ENCODE assay signal across 29 cellular contexts in the genomic region with DNA sequence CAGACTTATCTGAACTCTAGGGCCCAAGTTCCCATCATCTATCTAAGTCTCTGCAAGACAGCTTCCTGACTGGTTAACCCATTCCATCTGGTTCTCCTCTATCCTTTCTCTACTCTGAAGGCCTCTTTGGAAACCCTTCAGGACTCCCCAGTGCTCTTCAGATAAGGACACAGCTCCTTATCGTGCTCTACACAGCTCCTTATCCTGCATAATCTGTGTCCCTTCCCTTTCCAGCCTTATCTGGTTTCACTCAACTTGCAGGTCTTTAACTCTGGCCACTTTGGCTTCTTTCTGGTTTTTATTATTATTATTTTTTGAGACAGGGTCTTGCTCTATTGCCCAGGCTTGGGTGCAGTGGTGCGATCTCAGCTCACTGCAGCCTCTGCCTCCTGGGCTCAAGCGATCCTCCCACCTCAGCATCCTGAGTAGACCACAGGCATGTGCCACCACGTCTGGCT. TPM values are rescaled to one million over a fixed set of nuclear protein-coding genes. Genes with fewer than 3 reads are reported as not detected.
A peak's percentile ranks its signal among the peaks of the same experiment; 100 is the strongest.
DNase-seq lines count a peak whose midpoint lies in the region; ATAC-seq, FAIRE-seq and TF ChIP-seq lines count a peak whose summit lies in the region.
"Had no signal": no experiment of that assay in that cellular context is flagged by ENCODE, and none has a peak within 500 bp of the region (broad histone marks: within the 10 kb centered on the region; RNA-seq: fewer than 3 reads in every experiment).

No MANE protein-coding gene starts in this region.

- H3K79me2 ChIP-seq in K562 (ENCODE audit: control insufficient read depth, insufficient read depth, low read length), result peaks cover 6% of the 10 kb centered on the region; the same call in 1 of the 3 replicates

- no peaks in the 10 kb centered on the region for H4K20me1 ChIP-seq in K562 (replicated peaks; ENCODE audit: control insufficient read depth, insufficient read depth, low read length)

- DNase-seq in CMK (ENCODE audit: low read depth), result peak; percentile 96
- peak; percentile 39 for DNase-seq in OCI-M1 (lab: John Stamatoyannopoulos, UW)
- DNase-seq in K562 (ENCODE audit: extremely low read depth in 1 of 4, low spot score in 3 of 4), result peak; percentile 75 to 88 (median 78)
- DNase-seq in pancreas, result no peak
- no peak for DNase-seq in OCI-M2 (lab: John Stamatoyannopoulos, UW; ENCODE audit: unreplicated experiment)
- DNase-seq in activated naive CD8-positive, alpha-beta T cell treated with anti-CD3 and anti-CD28 coated beads, Interleukin-2, amount 50 U/mL, for 24 hours, result no peak
- DNase-seq: AML-193; CD8-positive, alpha-beta T cell; GF-D8; HCEC 1CT; Karpas-422; MV-4-11; NCI-H1105; NCI-H1436 treated with DMSO at 0.1 percent for 48 hours; NCI-H1930; NCI-H2107; NCI-H524 treated with DMSO at 0.1 percent for 48 hours; NCI-H774; Right ventricle myocardium superior; RPMI8226 had no signal

- H3K27ac ChIP-seq in K562 (ENCODE audit: extremely low read depth, low read depth, low read length), result 0 out of 3 replicates have a peak overlapping the region, but pooled peaks have one; percentile 2
- peak overlapping the region; percentile 81 for H3K27ac ChIP-seq in skeletal muscle tissue (ENCODE audit: low read depth, low read length)
- no peak overlapping the region for H3K27ac ChIP-seq in pancreas
- H3K27ac ChIP-seq: C4-2B, SJSA1 had no signal

- no peak overlapping the region for H3K4me3 Mint-ChIP-seq in activated naive CD8-positive, alpha-beta T cell treated with anti-CD3 and anti-CD28 coated beads, Interleukin-2, amount 50 U/mL, for 24 hours
- H3K4me3 Mint-ChIP-seq: CD8-positive, alpha-beta T cell had no signal

- TF ChIP-seq EP300 in K562 (IDR thresholded peaks at IDR 0.05; ENCODE audit: low read length), result peak; percentile 97

- H3K9me3 ChIP-seq in K562 (replicated peaks; ENCODE audit: control insufficient read depth, insufficient read depth, low read depth, low read length) (no peaks in the 10 kb centered on the region), skeletal muscle tissue (ENCODE audit: control insufficient read depth in 3 of 3, low read length in 3 of 3) (no peaks in the 10 kb centered on the region), pancreas (no peaks in the 10 kb centered on the region)
- H3K9me3 ChIP-seq: SJSA1 had no signal

- peak; percentile 82 for ATAC-seq in K562
- no peak for ATAC-seq in HG03565 (IDR thresholded peaks at IDR 0.05; ENCODE audit: unreplicated experiment)
- no peak for ATAC-seq in pancreas
- no peak for ATAC-seq in activated naive CD8-positive, alpha-beta T cell treated with anti-CD3 and anti-CD28 coated beads, Interleukin-2, amount 50 U/mL, for 24 hours
- ATAC-seq: CD8-positive, alpha-beta T cell had no signal

- peak overlapping the region; percentile 28; the same call in 1 of the 2 replicates for H3K4me2 ChIP-seq in K562 (ENCODE audit: insufficient read depth, low read length)

- H3K4me1 ChIP-seq in K562 (replicated peaks in 1 of 2; ENCODE audit: control insufficient read depth in 2 of 2, insufficient read depth in 2 of 2, low read length in 2 of 2) (peaks cover 6 to 43% of the 10 kb centered on the region in 2 experiments; a peak in 4 of 5 replicates), skeletal muscle tissue (ENCODE audit: control insufficient read depth in 3 of 3, insufficient read depth in 3 of 3, low read length in 3 of 3) (peaks cover 29 to 64% (median 47%) of the 10 kb centered on the region in 3 donors), pancreas (no peaks in the 10 kb centered on the region)
- H3K4me1 ChIP-seq: SJSA1 had no signal

- H3K27me3 Mint-ChIP-seq in activated naive CD8-positive, alpha-beta T cell treated with anti-CD3 and anti-CD28 coated beads, Interleukin-2, amount 50 U/mL, for 24 hours, result no peaks in the 10 kb centered on the region

- H3K4me3 ChIP-seq in K562 (no peak overlapping the region), skeletal muscle tissue (ENCODE audit: low read length in 3 of 3) (no peak overlapping the region), pancreas (no peak overlapping the region)
- H3K4me3 ChIP-seq: SJSA1 had no signal

- H3K4me1 Mint-ChIP-seq in activated naive CD8-positive, alpha-beta T cell treated with anti-CD3 and anti-CD28 coated beads, Interleukin-2, amount 50 U/mL, for 24 hours, result peaks cover 35% of the 10 kb centered on the region

- CTCF ChIA-PET in K562 (lab: Yijun Ruan, JAX; ENCODE audit: low intra/inter-chr PET ratio), result no interaction called here

- no peaks in the 10 kb centered on the region; the same call in 2 of the 3 replicates for H3K36me3 ChIP-seq in K562 (ENCODE audit: control insufficient read depth, insufficient read depth, low read length)
- no peaks in the 10 kb centered on the region for H3K36me3 ChIP-seq in skeletal muscle tissue (ENCODE audit: control insufficient read depth in 3 of 3, insufficient read depth in 3 of 3, low read length in 3 of 3)
- H3K36me3 ChIP-seq in pancreas, result no peaks in the 10 kb centered on the region
- H3K36me3 ChIP-seq: SJSA1 had no signal

- peaks cover 20% of the 10 kb centered on the region for H3K36me3 Mint-ChIP-seq in activated naive CD8-positive, alpha-beta T cell treated with anti-CD3 and anti-CD28 coated beads, Interleukin-2, amount 50 U/mL, for 24 hours (ENCODE audit: low read depth)

- TF ChIP-seq CTCF in K562 (IDR thresholded peaks at IDR 0.05 in 2 of 3, conservative IDR thresholded peaks at IDR 0.05 in 1 of 3; ENCODE audit: insufficient read depth in 2 of 3, low read depth in 1 of 3, low read length in 3 of 3) (no peak), pancreas (IDR thresholded peaks at IDR 0.05) (no peak)

- TF ChIP-seq POLR2A in K562 (conservative IDR thresholded peaks at IDR 0.05), result no peak

- no TSS peak for BruUV-seq in K562 (replicated peaks; lab: Mats Ljungman, UMichigan)

- H3K9ac ChIP-seq in K562 (ENCODE audit: insufficient read depth in 1 of 2, low read depth in 2 of 2, low read length in 2 of 2), result no peak overlapping the region
- H3K9ac ChIP-seq in skeletal muscle tissue (ENCODE audit: low read depth in 1 of 3, low read length in 3 of 3), result no peak overlapping the region

- intact Hi-C loops in K562 (cut with micrococcal nuclease), result loop anchor here (5.0 kb wide), 1 partner anchor 47 kb away; no protein-coding TSS in a partner anchor
- intact Hi-C loops in pancreas (cut with DNase I), result no loop called here

- no peaks in the 10 kb centered on the region for H3K9me3 Mint-ChIP-seq in activated naive CD8-positive, alpha-beta T cell treated with anti-CD3 and anti-CD28 coated beads, Interleukin-2, amount 50 U/mL, for 24 hours
- H3K9me3 Mint-ChIP-seq: CD8-positive, alpha-beta T cell had no signal

- peak; percentile 15 to 27; a peak in 3 of 4 replicates for TF ChIP-seq RAD21 in K562 (CRISPR knock-in tag; conservative IDR thresholded peaks at IDR 0.05 in 1 of 2, IDR thresholded peaks at IDR 0.05 in 1 of 2)

- POLR2A ChIA-PET in K562 (lab: Yijun Ruan, JAX), result interaction anchor here (2.0 to 6.1 kb wide), 2 partner anchors 8 to 9 kb away, joined by 12 to 37 read pairs; a partner anchor contains a TSS

- no peaks in the 10 kb centered on the region for H3K27me3 ChIP-seq in K562 (ENCODE audit: control insufficient read depth in 2 of 2, insufficient read depth in 2 of 2, low read length in 2 of 2)
- no peaks in the 10 kb centered on the region for H3K27me3 ChIP-seq in skeletal muscle tissue (ENCODE audit: control insufficient read depth in 3 of 3, insufficient read depth in 3 of 3, low read length in 3 of 3)
- H3K27me3 ChIP-seq in pancreas, result no peaks in the 10 kb centered on the region
- H3K27me3 ChIP-seq: SJSA1 had no signal

- WGBS in K562 (ENCODE audit: insufficient coverage, low coverage, missing lambda C conversion rate), result 13% methylated on average over 4 of the region's 4 CpGs
- WGBS in pancreas, 2 donors, result 90 to 98% methylated on average over 4 of the region's 4 CpGs

- no peak overlapping the region for H2AFZ ChIP-seq in K562 (ENCODE audit: low read depth, low read length)

- FAIRE-seq in K562 (lab: Jason Lieb, UNC) (peak; percentile 98), pancreas (lab: Jason Lieb, UNC) (no peak)
- FAIRE-seq: A204.1, GM12891, H1 had no signal

- H3K9me1 ChIP-seq in K562 (ENCODE audit: control insufficient read depth, insufficient read depth, low read length), result no peaks in the 10 kb centered on the region

- in situ Hi-C loops in K562 (cut with MboI), result no loop called here

- no peak overlapping the region for H3K27ac Mint-ChIP-seq in activated naive CD8-positive, alpha-beta T cell treated with anti-CD3 and anti-CD28 coated beads, Interleukin-2, amount 50 U/mL, for 24 hours
- H3K27ac Mint-ChIP-seq: CD8-positive, alpha-beta T cell had no signal

RNA-seq across cellular contexts. Expression of a gene that starts 10.6 kb away (rescaled TPM):
- total RNA-seq in K562 (2011; cell fraction: chromatin; rRNA removed; ENCODE audit: low replicate concordance), result 11.0 and 14.5 TPM in 2 replicates
- total RNA-seq in K562 (2011; cell fraction: nucleolus; rRNA removed), result 14.3 and 16.5 TPM in 2 replicates
- total RNA-seq in K562 (2011; cell fraction: nucleoplasm; rRNA removed), result 18.3 and 21.3 TPM in 2 replicates
- total RNA-seq in K562 (2014; rRNA removed) (9.8 and 10.3 TPM in 2 replicates), K562 (2014; rRNA removed; fragmentation: Illumina TruSeq; extraction: Trizol) (11.8 and 12.2 TPM in 2 replicates), K562 (2015; rRNA removed; fragmentation: Illumina TruSeq; extraction: Trizol) (8.3 and 8.4 TPM in 2 replicates), K562 (2021) (9.7 and 10.5 TPM in 2 replicates), skeletal muscle tissue (99.2 TPM), pancreas (1 to 10 TPM; 3.3 to 8.9 (median 5.1) TPM)
- polyA plus RNA-seq in K562 (2011; rRNA removed) (9.4 and 10.3 TPM in 2 replicates), K562 (2014; fragmentation: Illumina TruSeq; extraction: Trizol) (8.1 and 9.3 TPM in 2 replicates), K562 (2014; fragmentation: Nextera tagmentation; extraction: Ambion mirVana) (1 to 10 TPM; 4.2 to 4.4 TPM), K562 (2014; rRNA removed) (5.1 and 5.2 TPM in 2 replicates), pancreas (1 to 10 TPM; 2.0 to 5.8 TPM)
- polyA plus RNA-seq in K562 (2011; cell fraction: cytosol; rRNA removed), result 5.9 and 8.7 TPM in 2 replicates
- polyA plus RNA-seq in K562 (2011; cell fraction: nucleus; rRNA removed), result 5.8 and 9.7 TPM in 2 replicates
- polyA plus RNA-seq in K562 (2012), result 7.6 and 8.2 TPM in 2 replicates
- polyA minus RNA-seq in K562 (2011; rRNA and poly(A)+ RNA removed), result 16.0 and 20.7 TPM in 2 replicates
- polyA minus RNA-seq in K562 (2011; cell fraction: cytosol; rRNA and poly(A)+ RNA removed), result 8.1 and 8.5 TPM in 2 replicates
- polyA minus RNA-seq in K562 (2011; cell fraction: nucleus; rRNA and poly(A)+ RNA removed), result 6.1 and 14.1 TPM in 2 replicates

RNA-seq across cellular contexts. Expression of a gene that starts 33.5 kb away (rescaled TPM):
- total RNA-seq in K562 (2011; cell fraction: chromatin; rRNA removed; ENCODE audit: low replicate concordance), result 18.0 and 21.3 TPM in 2 replicates
- 14.9 and 15.5 TPM in 2 replicates for total RNA-seq in K562 (2011; cell fraction: nucleolus; rRNA removed)
- total RNA-seq in K562 (2011; cell fraction: nucleoplasm; rRNA removed), result 18.6 and 27.9 TPM in 2 replicates
- total RNA-seq in K562 (2014; rRNA removed), result 15.1 and 18.0 TPM in 2 replicates
- total RNA-seq in K562 (2014; rRNA removed; fragmentation: Illumina TruSeq; extraction: Trizol), result 27.9 and 32.6 TPM in 2 replicates
- 22.2 and 24.9 TPM in 2 replicates for total RNA-seq in K562 (2015; rRNA removed; fragmentation: Illumina TruSeq; extraction: Trizol)
- total RNA-seq in K562 (2021), result 43.9 and 44.4 TPM in 2 replicates
- polyA plus RNA-seq in K562 (2011; rRNA removed), result 50.4 and 53.4 TPM in 2 replicates
- polyA plus RNA-seq in K562 (2011; cell fraction: cytosol; rRNA removed), result 42.0 and 46.4 TPM in 2 replicates
- polyA plus RNA-seq in K562 (2011; cell fraction: nucleus; rRNA removed), result 19.6 and 35.2 TPM in 2 replicates
- 34.9 and 41.9 TPM in 2 replicates for polyA plus RNA-seq in K562 (2012)
- 41.1 and 42.8 TPM in 2 replicates for polyA plus RNA-seq in K562 (2014; fragmentation: Illumina TruSeq; extraction: Trizol)
- polyA plus RNA-seq in K562 (2014; fragmentation: Nextera tagmentation; extraction: Ambion mirVana), result 10 to 100 TPM; 23.5 to 24.1 TPM
- polyA plus RNA-seq in K562 (2014; rRNA removed), result 37.1 and 42.8 TPM in 2 replicates
- 27.0 and 28.4 TPM in 2 replicates for polyA minus RNA-seq in K562 (2011; rRNA and poly(A)+ RNA removed)
- 8.5 and 21.3 TPM in 2 replicates for polyA minus RNA-seq in K562 (2011; cell fraction: cytosol; rRNA and poly(A)+ RNA removed)
- 8.3 and 14.8 TPM in 2 replicates for polyA minus RNA-seq in K562 (2011; cell fraction: nucleus; rRNA and poly(A)+ RNA removed)
- total RNA-seq in skeletal muscle tissue, result 11.5 TPM
- total RNA-seq in pancreas, result 10 to 100 TPM; 17.3 to 30.3 (median 25.0) TPM
- 10 to 100 TPM; 28.5 to 35.9 TPM for polyA plus RNA-seq in pancreas

RNA-seq across cellular contexts. Expression of a gene that starts 51.0 kb away (rescaled TPM):
- not detected in 2 replicates for total RNA-seq in K562 (2011; cell fraction: chromatin; rRNA removed; ENCODE audit: low replicate concordance)
- total RNA-seq in K562 (2011; cell fraction: nucleolus; rRNA removed), result not detected in 2 replicates
- not detected in 2 replicates for total RNA-seq in K562 (2011; cell fraction: nucleoplasm; rRNA removed)
- total RNA-seq in K562 (2014; rRNA removed) (not detected in 2 replicates), K562 (2014; rRNA removed; fragmentation: Illumina TruSeq; extraction: Trizol) (not detected in 2 replicates), K562 (2015; rRNA removed; fragmentation: Illumina TruSeq; extraction: Trizol) (not detected in 2 replicates), K562 (2021) (not detected in 2 replicates), skeletal muscle tissue (not detected), pancreas (not detected)
- polyA plus RNA-seq in K562 (2011; rRNA removed) (not detected in 2 replicates), K562 (2014; fragmentation: Illumina TruSeq; extraction: Trizol) (not detected in 2 replicates), K562 (2014; fragmentation: Nextera tagmentation; extraction: Ambion mirVana) (not detected), K562 (2014; rRNA removed) (not detected in 2 replicates), pancreas (not detected)
- not detected in 2 replicates for polyA plus RNA-seq in K562 (2011; cell fraction: cytosol; rRNA removed)
- not detected in 2 replicates for polyA plus RNA-seq in K562 (2011; cell fraction: nucleus; rRNA removed)
- not detected in 2 replicates for polyA plus RNA-seq in K562 (2012)
- polyA minus RNA-seq in K562 (2011; rRNA and poly(A)+ RNA removed), result not detected in 2 replicates
- not detected in 2 replicates for polyA minus RNA-seq in K562 (2011; cell fraction: cytosol; rRNA and poly(A)+ RNA removed)
- not detected in 2 replicates for polyA minus RNA-seq in K562 (2011; cell fraction: nucleus; rRNA and poly(A)+ RNA removed)
- total RNA-seq: CD8-positive, alpha-beta T cell; H1; M059J; Right ventricle myocardium superior; SJSA1 had no signal
- polyA plus RNA-seq: AG04450, H1 had no signal

Comparison
In these comparisons a context has a peak if more than half of its experiments do, and no peak if none do; other contexts are left out.
1. DNase-seq: peak in CMK (single experiment), OCI-M1 (single experiment) and K562 (4 of 4); none in pancreas (0 of 6), OCI-M2 (single experiment) and activated naive CD8-positive, alpha-beta T cell treated with anti-CD3 and anti-CD28 coated beads, Interleukin-2, amount 50 U/mL, for 24 hours (single experiment).
2. H3K27ac ChIP-seq: peak in K562 (single experiment) and skeletal muscle tissue (single experiment); none in pancreas (0 of 4).